ENCODE assay signal across 8 cellular contexts in genomic region chr11:65493367-65494176, GRCh38. TPM values are rescaled to one million over a fixed set of nuclear protein-coding genes. Genes with fewer than 3 reads are reported as not detected.
DNase-seq lines count a peak whose midpoint lies in the region; ATAC-seq and TF ChIP-seq lines count a peak whose summit lies in the region.

No MANE protein-coding gene starts in this region.

- no peak overlapping the region for H3K27ac ChIP-seq in Karpas-422 (ENCODE audit: low read length)
- peak overlapping the region; percentile 98 to 99 for H3K27ac ChIP-seq in breast epithelium
- H3K27ac ChIP-seq in lower lobe of right lung: peak overlapping the region; percentile 99
- peak overlapping the region; percentile 98 to 100 (median 99) for H3K27ac ChIP-seq in transverse colon

- H3K36me3 ChIP-seq in Karpas-422 (ENCODE audit: insufficient read depth, low read length) (no peaks in the 10 kb centered on the region), breast epithelium (no peaks in the 10 kb centered on the region), lower lobe of right lung (no peaks in the 10 kb centered on the region), transverse colon (no peaks in the 10 kb centered on the region)

- H3K4me1 ChIP-seq in Karpas-422 (ENCODE audit: low read length) (peaks cover 65% of the 10 kb centered on the region), breast epithelium (peaks cover 31 to 68% of the 10 kb centered on the region in 2 donors), lower lobe of right lung (peaks cover 84% of the 10 kb centered on the region), transverse colon (peaks cover 84 to 86% (median 85%) of the 10 kb centered on the region in 4 donors)

- TF ChIP-seq POLR2A in breast epithelium (IDR thresholded peaks at IDR 0.05) (no peak), transverse colon (IDR thresholded peaks at IDR 0.05) (peak; percentile 57)

- H3K9me3 ChIP-seq in Karpas-422 (ENCODE audit: low read length) (no peaks in the 10 kb centered on the region), breast epithelium (no peaks in the 10 kb centered on the region), lower lobe of right lung (no peaks in the 10 kb centered on the region), transverse colon (no peaks in the 10 kb centered on the region)

- peak overlapping the region; percentile 72 for H2AFZ ChIP-seq in Karpas-422 (ENCODE audit: low read length)

- H3K9me2 ChIP-seq in Karpas-422 (replicated peaks; ENCODE audit: insufficient read depth, low read length): no peaks in the 10 kb centered on the region

- WGBS in transverse colon (ENCODE audit: low coverage in 1 of 2), 2 donors: 30 to 39% methylated on average over 3 to 12 of the region's 12 CpGs

- H3K4me3 ChIP-seq in Karpas-422 (ENCODE audit: low read length) (no peak overlapping the region), breast epithelium (peak overlapping the region in 2 of 3 donors; percentile 6 to 40), lower lobe of right lung (peak overlapping the region; percentile 25), transverse colon (peak overlapping the region in 1 of 4 donors; percentile 2)

- peak overlapping the region; percentile 29; the same call in 1 of the 2 replicates for H3K9ac ChIP-seq in Karpas-422 (ENCODE audit: low read length)

- DNase-seq in COLO829 (ENCODE audit: low spot score): peak; percentile 51
- DNase-seq in Karpas-422: no peak
- DNase-seq in breast epithelium (ENCODE audit: low spot score in 2 of 2): peak in 1 of 2 donors; percentile 84
- peak; percentile 71 for DNase-seq in lower lobe of right lung
- DNase-seq in transverse colon: peak; percentile 83
- no peak for DNase-seq in COLO668 (lab: John Stamatoyannopoulos, UW; ENCODE audit: unreplicated experiment)

- intact Hi-C loops in breast epithelium (cut with DNase I; ENCODE audit: low total_unique reads): no loop called here
- intact Hi-C loops in lower lobe of right lung (cut with DNase I): no loop called here
- intact Hi-C loops in transverse colon (cut with DNase I; ENCODE audit: low total_unique reads): no loop called here

- H4K20me1 ChIP-seq in Karpas-422 (ENCODE audit: insufficient read depth, low read depth, low read length): no peaks in the 10 kb centered on the region

- in situ Hi-C loops in transverse colon (cut with MboI; ENCODE audit: low pct_ligation_motif_present in 1 of 4, low pct_unique_long_range_greater_than_20kb in 1 of 4, low sequenced_read_pairs in 3 of 4): no loop called here

- TF ChIP-seq CTCF in breast epithelium (IDR thresholded peaks at IDR 0.05) (no peak), lower lobe of right lung (IDR thresholded peaks at IDR 0.05) (no peak), transverse colon (IDR thresholded peaks at IDR 0.05) (no peak)

- no peak for TF ChIP-seq EP300 in transverse colon (IDR thresholded peaks at IDR 0.05; ENCODE audit: low read depth)

- H3K27me3 ChIP-seq in Karpas-422 (ENCODE audit: low read length) (no peaks in the 10 kb centered on the region), breast epithelium (no peaks in the 10 kb centered on the region), lower lobe of right lung (ENCODE audit: low read depth) (no peaks in the 10 kb centered on the region), transverse colon (no peaks in the 10 kb centered on the region)

- no peak overlapping the region for H3K4me2 ChIP-seq in Karpas-422 (ENCODE audit: low read depth, low read length, poor library complexity, severe bottlenecking)

- ATAC-seq in lower lobe of right lung (peak; percentile 1 to 28), GM19463 (IDR thresholded peaks at IDR 0.05; ENCODE audit: unreplicated experiment) (no peak), GM21526 (IDR thresholded peaks at IDR 0.05; ENCODE audit: low FRiP score, unreplicated experiment) (no peak)

- no peaks in the 10 kb centered on the region for H3K79me2 ChIP-seq in Karpas-422 (ENCODE audit: low read length)

RNA-seq across cellular contexts. Expression of gene MALAT1, which starts 5.3 kb away (rescaled TPM):
- 3,783 and 4,167 TPM in 2 replicates for total RNA-seq in Karpas-422 (2014; rRNA removed; shearing (Covaris generic); ENCODE audit: low replicate concordance)
- total RNA-seq in breast epithelium: over 10,000 TPM; 14,217 to 22,312 (median 18,959) TPM
- 11,612 TPM for total RNA-seq in lower lobe of right lung
- over 10,000 TPM; 17,948 to 48,028 (median 23,406) TPM for total RNA-seq in transverse colon

RNA-seq across cellular contexts. Expression of gene SCYL1, which starts 31.3 kb away (rescaled TPM):
- 39.1 and 79.0 TPM in 2 replicates for total RNA-seq in Karpas-422 (2014; rRNA removed; shearing (Covaris generic); ENCODE audit: low replicate concordance)
- total RNA-seq in breast epithelium: 10 to 100 TPM; 74.1 to 83.4 (median 83.2) TPM
- 61.2 TPM for total RNA-seq in lower lobe of right lung
- total RNA-seq in transverse colon: 10 to 100 TPM; 41.0 to 78.4 (median 69.2) TPM

Comparison
In these comparisons a context has a peak if more than half of its experiments do, and no peak if none do; other contexts are left out.
1. DNase-seq: peak in COLO829 (single experiment), lower lobe of right lung (single experiment) and transverse colon (single experiment); none in Karpas-422 (single experiment) and COLO668 (single experiment).
2. ATAC-seq: peak in lower lobe of right lung (2 of 2); none in GM19463 (single experiment) and GM21526 (single experiment).